Comparison of ENCODE assay signal across 8 cellular contexts in genomic region chr10:13890617-13891541, GRCh38.
DNase-seq lines count a peak whose midpoint lies in the region; ATAC-seq, FAIRE-seq and TF ChIP-seq lines count a peak whose summit lies in the region.

No MANE protein-coding gene starts in this region.

- TF ChIP-seq POLR2A in endothelial cell of umbilical vein (IDR thresholded peaks at IDR 0.05; ENCODE audit: low read depth, low read length) = no peak

- dilution Hi-C loops in endothelial cell of umbilical vein (cut with MboI; ENCODE audit: extremely low pct_ligation_motif_present, low sequenced_read_pairs) = no loop called here

- peak; percentile 67 for FAIRE-seq in endothelial cell of umbilical vein (lab: Jason Lieb, UNC)

- H3K4me1 ChIP-seq in endothelial cell of umbilical vein (ENCODE audit: control insufficient read depth, extremely low read depth, insufficient read depth, low read length) (peaks cover 63% of the 10 kb centered on the region), mucosa of stomach (ENCODE audit: control insufficient read depth, insufficient read depth, low read length) (no peaks in the 10 kb centered on the region)

- peak overlapping the region; percentile 95 for H3K4me2 ChIP-seq in endothelial cell of umbilical vein (ENCODE audit: insufficient read depth, low read length)

- no peaks in the 10 kb centered on the region for H4K20me1 ChIP-seq in endothelial cell of umbilical vein (replicated peaks; ENCODE audit: control insufficient read depth, extremely low read depth, insufficient read depth, low read length)

- no peaks in the 10 kb centered on the region for H3K27me3 ChIP-seq in endothelial cell of umbilical vein (ENCODE audit: control insufficient read depth in 2 of 2, insufficient read depth in 2 of 2, low read length in 2 of 2)
- peaks cover 29% of the 10 kb centered on the region for H3K27me3 ChIP-seq in mucosa of stomach (ENCODE audit: control insufficient read depth, insufficient read depth, low read length)

- CTCF ChIA-PET in endothelial cell of umbilical vein (lab: Charles Lee) = interaction anchor here (1.2 to 2.7 kb wide), 7 partner anchors 9 to 203 kb away, joined by 3 to 13 read pairs (median 4); no protein-coding TSS in a partner anchor

- H3K9me1 ChIP-seq in endothelial cell of umbilical vein (replicated peaks; ENCODE audit: control insufficient read depth, extremely low read depth, insufficient read depth, low read length) = no peaks in the 10 kb centered on the region

- ATAC-seq in HG02973 (IDR thresholded peaks at IDR 0.05; ENCODE audit: unreplicated experiment) = no peak

- no peak overlapping the region for H2AFZ ChIP-seq in endothelial cell of umbilical vein (ENCODE audit: low read depth, low read length)

- H3K36me3 ChIP-seq in endothelial cell of umbilical vein (ENCODE audit: control insufficient read depth in 2 of 2, extremely low read depth in 1 of 2, insufficient read depth in 2 of 2, low read length in 2 of 2) (peaks cover 0 to 2% of the 10 kb centered on the region in 2 experiments), mucosa of stomach (ENCODE audit: control insufficient read depth, insufficient read depth, low read length) (no peaks in the 10 kb centered on the region)

- no peak for TF ChIP-seq CTCF in endothelial cell of umbilical vein (IDR thresholded peaks at IDR 0.05; ENCODE audit: extremely low read depth in 1 of 2, insufficient read depth in 1 of 2, low read depth in 1 of 2, low read length in 2 of 2)

- DNase-seq in ELR (ENCODE audit: low read depth) (peak; percentile 55), NCI-H748 treated with DMSO at 0.1 percent for 48 hours (lab: John Stamatoyannopoulos, UW) (peak; percentile 37), endothelial cell of umbilical vein (ENCODE audit: low read depth, low spot score) (peak; percentile 56), RPMI8226 (no peak), Kasumi-1 (lab: John Stamatoyannopoulos, UW) (no peak)
- no peak for DNase-seq in central memory CD4-positive, alpha-beta T cell

- BruUV-seq in endothelial cell of umbilical vein (replicated peaks; lab: Mats Ljungman, UMichigan) = TSS peak; percentile 20

- peak overlapping the region; percentile 74 to 88 (median 78) for H3K4me3 ChIP-seq in endothelial cell of umbilical vein (replicated peaks in 1 of 3; ENCODE audit: insufficient read depth in 1 of 3, low read depth in 1 of 3, low read length in 3 of 3)
- H3K4me3 ChIP-seq in mucosa of stomach (ENCODE audit: low read length) = no peak overlapping the region

- peak overlapping the region; percentile 93 for H3K27ac ChIP-seq in endothelial cell of umbilical vein (ENCODE audit: insufficient read depth, low read depth, low read length)

- intact Hi-C loops in endothelial cell of umbilical vein (cut with micrococcal nuclease) = loop anchor here (1.0 to 5.0 kb wide), 8 partner anchors 9 to 206 kb away; no protein-coding TSS in a partner anchor

- H3K79me2 ChIP-seq in endothelial cell of umbilical vein (ENCODE audit: control insufficient read depth, insufficient read depth, low read length) = peaks cover 80% of the 10 kb centered on the region

- no peaks in the 10 kb centered on the region for H3K9me3 ChIP-seq in endothelial cell of umbilical vein (replicated peaks; ENCODE audit: control insufficient read depth, insufficient read depth, low read length)
- H3K9me3 ChIP-seq in mucosa of stomach (ENCODE audit: control insufficient read depth, low read length) = no peaks in the 10 kb centered on the region

- H3K9ac ChIP-seq in endothelial cell of umbilical vein (replicated peaks; ENCODE audit: extremely low read depth, insufficient read depth, low read length) (peak overlapping the region; percentile 98), mucosa of stomach (ENCODE audit: low read length) (peak overlapping the region; percentile 22)

- POLR2A ChIA-PET in endothelial cell of umbilical vein (lab: Charles Lee) = interaction anchor here (2.6 kb wide), 1 partner anchor 9 kb away, joined by 12 read pairs; no protein-coding TSS in a partner anchor

TF ChIP-seq in endothelial cell of umbilical vein, 7 proteins besides CTCF, POLR2A, EP300 and RAD21:
- TF ChIP-seq GATA2 (IDR thresholded peaks at IDR 0.05; ENCODE audit: insufficient read depth, insufficient read length, low read depth, low read length) (no peak), MAX (IDR thresholded peaks at IDR 0.05; ENCODE audit: insufficient read depth, insufficient read length) (no peak), EZH2 (IDR thresholded peaks at IDR 0.05; ENCODE audit: borderline replicate concordance, low read depth, low read length, severe bottlenecking) (no peak), POLR2AphosphoS5 (IDR thresholded peaks at IDR 0.05; ENCODE audit: insufficient read depth, low read depth, low read length) (no peak), JUN (IDR thresholded peaks at IDR 0.05; ENCODE audit: borderline replicate concordance, insufficient read depth, insufficient read length, low read depth) (no peak), FOS (IDR thresholded peaks at IDR 0.05; ENCODE audit: borderline replicate concordance, insufficient read depth, low read length) (no peak), MYC (IDR thresholded peaks at IDR 0.05; ENCODE audit: low read depth, low read length) (no peak)

Comparison
In these comparisons a context has a peak if more than half of its experiments do, and no peak if none do; other contexts are left out.
1. DNase-seq: peak in ELR (single experiment), NCI-H748 treated with DMSO at 0.1 percent for 48 hours (single experiment) and endothelial cell of umbilical vein (single experiment); none in RPMI8226 (single experiment), central memory CD4-positive, alpha-beta T cell (single experiment) and Kasumi-1 (0 of 2).